ENCODE assay signal across 24 cellular contexts in the genomic region with DNA sequence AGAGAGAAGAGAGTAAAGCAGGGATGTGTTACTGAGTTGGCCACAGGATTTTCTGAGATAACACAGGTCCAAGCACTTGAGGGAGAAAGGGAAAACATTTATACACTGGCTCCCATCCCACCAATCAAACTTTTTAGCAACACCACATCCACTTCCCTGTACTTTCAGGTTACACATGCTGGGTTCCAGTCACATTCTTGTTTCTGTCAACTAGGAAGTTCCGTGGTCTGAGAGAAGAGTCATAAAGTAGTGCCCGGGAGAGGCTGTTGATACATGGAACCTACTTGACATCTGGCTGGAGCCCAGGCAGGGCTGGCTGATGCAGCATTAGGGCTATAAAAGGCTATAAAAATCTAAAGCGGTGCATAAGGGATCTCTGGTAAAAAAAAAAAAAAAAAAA.
DNase-seq lines count a peak whose midpoint lies in the region; ATAC-seq, FAIRE-seq and TF ChIP-seq lines count a peak whose summit lies in the region.
"Had no signal": no experiment of that assay in that cellular context is flagged by ENCODE, and none has a peak within 500 bp of the region (broad histone marks: within the 10 kb centered on the region; RNA-seq: fewer than 3 reads in every experiment).

No MANE protein-coding gene starts in this region.

- no peak overlapping the region for H2BK120ac ChIP-seq in H1 (replicated peaks; ENCODE audit: low read depth, low read length)
- H2BK120ac ChIP-seq in mesenchymal stem cell (ENCODE audit: low read depth, low read length): no peak overlapping the region

- no peak overlapping the region for H3K4me2 ChIP-seq in H1 (ENCODE audit: insufficient read depth in 1 of 2, low read depth in 2 of 2, low read length in 2 of 2)
- H3K4me2 ChIP-seq in mesenchymal stem cell (ENCODE audit: low read length, poor library complexity, severe bottlenecking): no peak overlapping the region
- H3K4me2 ChIP-seq: hepatocyte had no signal

- H2BK12ac ChIP-seq in H1 (ENCODE audit: low read depth, low read length): no peak overlapping the region
- no peak overlapping the region for H2BK12ac ChIP-seq in mesenchymal stem cell (ENCODE audit: low read length in 2 of 2)

- no peaks in the 10 kb centered on the region for H4K20me1 ChIP-seq in H1 (replicated peaks in 1 of 2; ENCODE audit: control insufficient read depth in 1 of 2, insufficient read depth in 2 of 2, low read length in 2 of 2)

- H3K27me3 ChIP-seq in right atrium auricular region: no peaks in the 10 kb centered on the region
- no peaks in the 10 kb centered on the region for H3K27me3 ChIP-seq in H1 (replicated peaks in 1 of 4; ENCODE audit: control insufficient read depth in 3 of 4, extremely low read depth in 1 of 4, insufficient read depth in 3 of 4, low read length in 3 of 4)
- H3K27me3 ChIP-seq in mesenchymal stem cell (ENCODE audit: control insufficient read depth in 1 of 2, insufficient read depth in 1 of 2, low read length in 2 of 2): no peaks in the 10 kb centered on the region
- H3K27me3 ChIP-seq: hepatocyte, neutrophil had no signal

- no peaks in the 10 kb centered on the region for H3K9me3 ChIP-seq in right atrium auricular region
- H3K9me3 ChIP-seq in H1 (ENCODE audit: insufficient read depth in 2 of 2, low read depth in 1 of 2, low read length in 1 of 2): no peaks in the 10 kb centered on the region
- H3K9me3 ChIP-seq in mesenchymal stem cell (ENCODE audit: control insufficient read depth, low read length): peaks cover 11% of the 10 kb centered on the region
- H3K9me3 ChIP-seq: HAP-1, neutrophil had no signal

- peaks cover 6% of the 10 kb centered on the region for H3K9me3 Mint-ChIP-seq in activated CD4-positive, alpha-beta T cell treated with anti-CD3 and anti-CD28 coated beads for 36 hours (ENCODE audit: low read depth)

- CTCF ChIA-PET in H1 (lab: Charles Lee; ENCODE audit: partially characterized antibody): no interaction called here
- CTCF ChIA-PET in activated CD4-positive, alpha-beta T cell treated with anti-CD3 and anti-CD28 coated beads for 36 hours (lab: Charles Lee): no interaction called here

- H3K27ac Mint-ChIP-seq in activated CD4-positive, alpha-beta T cell treated with anti-CD3 and anti-CD28 coated beads for 36 hours: no peak overlapping the region
- H3K27ac Mint-ChIP-seq: activated naive CD4-positive, alpha-beta T cell treated with anti-CD3 and anti-CD28 coated beads, Interleukin-2, amount 10 ng/mL, durations not matched to agents 7 days and 5 days; stimulated activated naive CD8-positive, alpha-beta T cell treated with anti-CD3 and anti-CD28 coated beads, Interleukin-15, amount 100 ng/mL, for 72 hours; T-helper 17 cell had no signal

- H3K4me1 ChIP-seq in right atrium auricular region: no peaks in the 10 kb centered on the region
- H3K4me1 ChIP-seq in H1 (replicated peaks in 1 of 4; ENCODE audit: control insufficient read depth in 3 of 4, insufficient read depth in 4 of 4, low read length in 3 of 4): no peaks in the 10 kb centered on the region
- H3K4me1 ChIP-seq in mesenchymal stem cell (ENCODE audit: control insufficient read depth, insufficient read depth, low read depth, low read length): no peaks in the 10 kb centered on the region
- H3K4me1 ChIP-seq: HAP-1 had no signal

- H3K79me1 ChIP-seq in H1 (ENCODE audit: low read depth, low read length) (no peaks in the 10 kb centered on the region), mesenchymal stem cell (replicated peaks; ENCODE audit: low read length, poor library complexity, severe bottlenecking) (no peaks in the 10 kb centered on the region)

- no peak overlapping the region for H3K9ac ChIP-seq in H1 (replicated peaks in 1 of 4; ENCODE audit: extremely low read depth in 1 of 4, low read depth in 3 of 4, low read length in 3 of 4)
- no peak overlapping the region for H3K9ac ChIP-seq in mesenchymal stem cell (ENCODE audit: low read length)

- peak; percentile 82 for ATAC-seq in Right ventricle myocardium superior (ENCODE audit: poor library complexity)
- ATAC-seq in HG02571 (IDR thresholded peaks at IDR 0.05; ENCODE audit: unreplicated experiment): no peak
- no peak for ATAC-seq in activated CD4-positive, alpha-beta T cell treated with anti-CD3 and anti-CD28 coated beads for 36 hours
- ATAC-seq: stimulated activated naive CD8-positive, alpha-beta T cell treated with anti-CD3 and anti-CD28 coated beads, Interleukin-15, amount 100 ng/mL, for 72 hours; T-helper 17 cell had no signal

- TF ChIP-seq EP300 in H1 (IDR thresholded peaks at IDR 0.05; ENCODE audit: borderline replicate concordance in 1 of 2, low read depth in 2 of 2, low read length in 2 of 2): no peak

- FAIRE-seq in H1 (lab: Jason Lieb, UNC): no peak
- FAIRE-seq: D721Med, G401.6, RCC 7860 had no signal

- H3K14ac ChIP-seq in H1 (ENCODE audit: insufficient read length) (no peak overlapping the region), mesenchymal stem cell (ENCODE audit: low read length in 2 of 2) (no peak overlapping the region)

- H2AK5ac ChIP-seq in H1 (ENCODE audit: low read depth, low read length) (no peak overlapping the region), mesenchymal stem cell (ENCODE audit: low read length, severe bottlenecking) (no peak overlapping the region)

- H3K79me2 ChIP-seq in H1 (ENCODE audit: control insufficient read depth in 1 of 2, insufficient read depth in 2 of 2, low read length in 2 of 2): no peaks in the 10 kb centered on the region
- H3K79me2 ChIP-seq: hepatocyte had no signal

- H2BK15ac ChIP-seq in H1 (ENCODE audit: low read length) (no peak overlapping the region), mesenchymal stem cell (ENCODE audit: low read depth, poor library complexity, severe bottlenecking) (no peak overlapping the region)

- no peaks in the 10 kb centered on the region for H3K36me3 Mint-ChIP-seq in activated CD4-positive, alpha-beta T cell treated with anti-CD3 and anti-CD28 coated beads for 36 hours (ENCODE audit: low read depth)
- H3K36me3 Mint-ChIP-seq: activated naive CD4-positive, alpha-beta T cell treated with anti-CD3 and anti-CD28 coated beads, Interleukin-2, amount 10 ng/mL, durations not matched to agents 7 days and 5 days had no signal

- intact Hi-C loops in Right ventricle myocardium superior (cut with DNase I): no loop called here
- intact Hi-C loops in activated CD4-positive, alpha-beta T cell treated with anti-CD3 and anti-CD28 coated beads for 36 hours (cut with DNase I, micrococcal nuclease): no loop called here

- no peak overlapping the region for H4K8ac ChIP-seq in H1 (ENCODE audit: extremely low read depth, insufficient read depth, low read length)
- H4K8ac ChIP-seq in mesenchymal stem cell (ENCODE audit: low read length): no peak overlapping the region

- H3K27ac ChIP-seq in right atrium auricular region (peak overlapping the region in 1 of 2 donors; percentile 32), H1 (ENCODE audit: low read depth, low read length) (no peak overlapping the region), mesenchymal stem cell (ENCODE audit: low read length, poor library complexity, severe bottlenecking) (no peak overlapping the region)
- H3K27ac ChIP-seq: C4-2B, hepatocyte, neutrophil, SK-N-MC had no signal

- no peaks in the 10 kb centered on the region for H3K27me3 Mint-ChIP-seq in activated CD4-positive, alpha-beta T cell treated with anti-CD3 and anti-CD28 coated beads for 36 hours
- H3K27me3 Mint-ChIP-seq: activated naive CD4-positive, alpha-beta T cell treated with anti-CD3 and anti-CD28 coated beads, Interleukin-2, amount 10 ng/mL, durations not matched to agents 7 days and 5 days; central memory CD8-positive, alpha-beta T cell; stimulated activated naive CD8-positive, alpha-beta T cell treated with anti-CD3 and anti-CD28 coated beads, Interleukin-15, amount 100 ng/mL, for 72 hours; T-helper 17 cell had no signal

- H3K36me3 ChIP-seq in right atrium auricular region (no peaks in the 10 kb centered on the region), H1 (ENCODE audit: control insufficient read depth in 2 of 4, insufficient read depth in 4 of 4, low read length in 3 of 4) (no peaks in the 10 kb centered on the region), mesenchymal stem cell (ENCODE audit: control insufficient read depth in 1 of 2, insufficient read depth in 2 of 2, low read depth in 1 of 2, low read length in 2 of 2) (no peaks in the 10 kb centered on the region)
- H3K36me3 ChIP-seq: HAP-1, neutrophil had no signal

- H3K4me3 ChIP-seq in right atrium auricular region (no peak overlapping the region), H1 (ENCODE audit: extremely low read depth in 1 of 4, insufficient read depth in 2 of 4, low read depth in 3 of 4, low read length in 4 of 4) (no peak overlapping the region), mesenchymal stem cell (ENCODE audit: insufficient read depth in 1 of 2, low read depth in 1 of 2, low read length in 2 of 2) (no peak overlapping the region)
- H3K4me3 ChIP-seq: HAP-1, hepatocyte, SK-N-MC had no signal

- TF ChIP-seq RAD21 in H1 (IDR thresholded peaks at IDR 0.05 in 1 of 2, conservative IDR thresholded peaks at IDR 0.05 in 1 of 2; ENCODE audit: low read depth in 2 of 2, low read length in 2 of 2): no peak

- H3K23ac ChIP-seq in H1 (ENCODE audit: insufficient read length): no peak overlapping the region
- no peak overlapping the region for H3K23ac ChIP-seq in mesenchymal stem cell (ENCODE audit: low read length in 2 of 2)

- H3K4me3 Mint-ChIP-seq in activated CD4-positive, alpha-beta T cell treated with anti-CD3 and anti-CD28 coated beads for 36 hours: no peak overlapping the region
- H3K4me3 Mint-ChIP-seq: activated naive CD4-positive, alpha-beta T cell treated with anti-CD3 and anti-CD28 coated beads, Interleukin-2, amount 10 ng/mL, durations not matched to agents 7 days and 5 days; central memory CD8-positive, alpha-beta T cell; stimulated activated naive CD8-positive, alpha-beta T cell treated with anti-CD3 and anti-CD28 coated beads, Interleukin-15, amount 100 ng/mL, for 72 hours; T-helper 17 cell had no signal

- DNase-seq in Right ventricle myocardium superior (peak; percentile 39), right atrium auricular region (ENCODE audit: low spot score) (no peak), H1 (ENCODE audit: low read depth in 1 of 2, low spot score in 2 of 2) (no peak), mesenchymal stem cell (peak; percentile 68), OCI-M2 (lab: John Stamatoyannopoulos, UW; ENCODE audit: unreplicated experiment) (no peak)
- DNase-seq in activated CD4-positive, alpha-beta T cell treated with anti-CD3 and anti-CD28 coated beads for 36 hours: no peak
- DNase-seq: activated CD4-positive, alpha-beta T cell treated with anti-CD3 and anti-CD28 coated beads for 4 hours; activated naive CD4-positive, alpha-beta T cell treated with anti-CD3 and anti-CD28 coated beads, Interleukin-2, amount 10 ng/mL, durations not matched to agents 7 days and 5 days; activated T-cell treated with anti-CD3 and anti-CD28 coated beads, Interleukin-2, amount 50 U/mL, for 48 hours; amygdala; retina; stimulated activated CD4-positive, alpha-beta T cell treated with anti-CD3 and anti-CD28 coated beads, Interleukin-4, amount 100 ng/mL, for 4 hours; stimulated activated naive CD8-positive, alpha-beta T cell treated with anti-CD3 and anti-CD28 coated beads, Interleukin-15, amount 100 ng/mL, for 72 hours; T-helper 17 cell had no signal

- no peak overlapping the region for H3K56ac ChIP-seq in H1 (replicated peaks; ENCODE audit: insufficient read length, low read depth, low read length)

- H3K4me1 Mint-ChIP-seq in activated CD4-positive, alpha-beta T cell treated with anti-CD3 and anti-CD28 coated beads for 36 hours: no peaks in the 10 kb centered on the region
- H3K4me1 Mint-ChIP-seq: activated naive CD4-positive, alpha-beta T cell treated with anti-CD3 and anti-CD28 coated beads, Interleukin-2, amount 10 ng/mL, durations not matched to agents 7 days and 5 days; central memory CD8-positive, alpha-beta T cell; stimulated activated naive CD8-positive, alpha-beta T cell treated with anti-CD3 and anti-CD28 coated beads, Interleukin-15, amount 100 ng/mL, for 72 hours; T-helper 17 cell had no signal

- WGBS in H1 (ENCODE audit: extremely low coverage in 1 of 2, insufficient coverage in 1 of 2, insufficient read length in 1 of 2, insufficient replicate concordance in 2 of 2, low coverage in 1 of 2, low lambda C conversion rate in 2 of 2, missing lambda C conversion rate in 1 of 2), 2 experiments: 100% methylated on average over 3 of the region's 3 CpGs; no CpG with 5 or more reads in 1 of the 2 experiments
- 6% methylated on average over 2 of the region's 3 CpGs for WGBS in mesenchymal stem cell

- no peak for TF ChIP-seq POLR2A in H1 (IDR thresholded peaks at IDR 0.05; ENCODE audit: control extremely low read depth in 1 of 2, low read depth in 2 of 2, low read length in 2 of 2)

- H3K18ac ChIP-seq in H1 (ENCODE audit: extremely low read depth, low read length): no peak overlapping the region
- no peak overlapping the region for H3K18ac ChIP-seq in mesenchymal stem cell (ENCODE audit: low read depth in 1 of 2, low read length in 2 of 2)

- H3K4ac ChIP-seq in H1 (replicated peaks; ENCODE audit: insufficient read length, low read depth, low read length) (no peak overlapping the region), mesenchymal stem cell (ENCODE audit: low read depth in 1 of 2, low read length in 2 of 2) (no peak overlapping the region)

- no peak overlapping the region for H4K5ac ChIP-seq in H1 (ENCODE audit: insufficient read length, low read depth, low read length)

- H2BK5ac ChIP-seq in H1 (ENCODE audit: low read depth, low read length) (no peak overlapping the region), mesenchymal stem cell (ENCODE audit: low read depth, low read length, poor library complexity, severe bottlenecking) (no peak overlapping the region)

- H2AFZ ChIP-seq in H1 (ENCODE audit: low read length) (peak overlapping the region; percentile 70; the same call in 1 of the 2 replicates), mesenchymal stem cell (ENCODE audit: low read depth, low read length) (no peak overlapping the region)
- H2AFZ ChIP-seq: hepatocyte had no signal

- H4K91ac ChIP-seq in H1 (replicated peaks; ENCODE audit: insufficient read length, low read length): no peak overlapping the region
- H4K91ac ChIP-seq in mesenchymal stem cell (ENCODE audit: low read length): no peak overlapping the region

- no peaks in the 10 kb centered on the region for H3K23me2 ChIP-seq in H1 (ENCODE audit: low read depth, low read length)

- no peak for TF ChIP-seq CTCF in right atrium auricular region (IDR thresholded peaks at IDR 0.05)
- TF ChIP-seq CTCF in H1 (IDR thresholded peaks at IDR 0.05; ENCODE audit: control extremely low read depth in 1 of 3, insufficient read depth in 1 of 3, low read depth in 1 of 3, low read length in 3 of 3): no peak

- POLR2A ChIA-PET in H1 (lab: Charles Lee; ENCODE audit: partially characterized antibody): no interaction called here
- POLR2A ChIA-PET in activated CD4-positive, alpha-beta T cell treated with anti-CD3 and anti-CD28 coated beads for 36 hours (lab: Charles Lee): no interaction called here

- no peak overlapping the region for H2BK20ac ChIP-seq in H1 (ENCODE audit: low read length)

Comparison
In these comparisons a context has a peak if more than half of its experiments do, and no peak if none do; other contexts are left out.
1. DNase-seq: peak in Right ventricle myocardium superior (single experiment) and mesenchymal stem cell (single experiment); none in right atrium auricular region (single experiment), H1 (0 of 2), OCI-M2 (single experiment) and activated CD4-positive, alpha-beta T cell treated with anti-CD3 and anti-CD28 coated beads for 36 hours (single experiment).